Comparison of ENCODE assay signal across 24 cellular contexts in the genomic region with DNA sequence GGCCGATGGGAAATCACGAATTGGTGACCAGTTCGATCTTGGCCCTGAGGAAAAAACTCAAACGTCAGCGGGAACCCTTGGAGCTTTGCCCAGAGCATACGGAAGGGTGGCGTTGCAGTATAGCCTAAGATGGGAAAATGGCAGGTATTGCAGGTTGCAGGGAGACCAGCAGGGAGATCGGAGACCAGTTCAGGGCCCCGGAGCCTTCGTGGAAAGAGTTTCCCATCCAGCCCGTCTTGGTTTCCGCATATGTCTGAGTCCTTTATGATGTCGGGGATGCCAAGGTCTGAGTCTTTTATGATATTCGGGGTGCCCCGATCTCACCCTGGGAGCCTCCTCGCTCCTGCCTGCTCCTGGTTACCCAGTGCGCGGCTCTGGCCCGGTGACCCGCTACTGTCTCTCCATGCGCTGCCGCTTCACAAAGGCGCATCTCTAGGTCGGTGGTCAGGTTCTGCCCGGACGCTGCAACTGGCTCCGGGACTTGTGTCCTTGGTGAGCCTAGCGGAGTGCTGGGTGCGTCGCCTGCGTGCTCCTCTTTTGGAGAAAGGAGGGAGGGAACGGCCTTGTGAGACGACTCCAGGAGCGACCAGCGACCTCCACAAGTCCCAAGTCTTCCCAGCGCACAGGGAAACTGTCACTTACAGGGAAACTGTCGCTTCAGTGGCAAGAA.
DNase-seq lines count a peak whose midpoint lies in the region; ATAC-seq and TF ChIP-seq lines count a peak whose summit lies in the region.
"Had no signal": no experiment of that assay in that cellular context is flagged by ENCODE, and none has a peak within 500 bp of the region (broad histone marks: within the 10 kb centered on the region; RNA-seq: fewer than 3 reads in every experiment).

No MANE protein-coding gene starts in this region.

- intact Hi-C loops in activated CD4-positive, alpha-beta T cell treated with anti-CD3 and anti-CD28 coated beads, Interleukin-2, amount 10 ng/mL, durations not matched to agents 24 days and 14 days (cut with micrococcal nuclease), result no loop called here
- intact Hi-C loops in psoas muscle (cut with DNase I), result no loop called here

- no peak overlapping the region for H3K9ac ChIP-seq in HUES6 (ENCODE audit: low read length)

- H3K36me3 ChIP-seq in HUES6 (ENCODE audit: control insufficient read depth, insufficient read depth, low read length) (no peaks in the 10 kb centered on the region), psoas muscle (ENCODE audit: insufficient read depth in 1 of 2, low read depth in 1 of 2) (no peaks in the 10 kb centered on the region)
- H3K36me3 ChIP-seq: neutrophil, prostate gland, SJCRH30 had no signal

- H3K36me3 Mint-ChIP-seq in activated CD4-positive, alpha-beta T cell treated with anti-CD3 and anti-CD28 coated beads, Interleukin-2, amount 10 ng/mL, durations not matched to agents 24 days and 14 days (ENCODE audit: low read depth), result peaks cover 8% of the 10 kb centered on the region
- peaks cover 0 to 8% of the 10 kb centered on the region in 2 donors for H3K36me3 Mint-ChIP-seq in naive B cell
- H3K36me3 Mint-ChIP-seq: brain had no signal

- no peak for TF ChIP-seq CTCF in foreskin keratinocyte (conservative IDR thresholded peaks at IDR 0.05)
- TF ChIP-seq CTCF in psoas muscle (IDR thresholded peaks at IDR 0.05), result no peak

- H3K4me1 ChIP-seq in HUES6 (ENCODE audit: control insufficient read depth, insufficient read depth, low read length) (no peaks in the 10 kb centered on the region; the same call in 1 of the 2 replicates), foreskin keratinocyte (no peaks in the 10 kb centered on the region), psoas muscle (peaks cover 5% of the 10 kb centered on the region)
- H3K4me1 ChIP-seq: prostate gland, SJCRH30 had no signal

- 3 to 7% (median 5%) methylated on average over 37 of the region's 37 CpGs for WGBS in psoas muscle, 3 donors

- no peak overlapping the region for H3K27ac Mint-ChIP-seq in activated CD4-positive, alpha-beta T cell treated with anti-CD3 and anti-CD28 coated beads, Interleukin-2, amount 10 ng/mL, durations not matched to agents 24 days and 14 days
- peak overlapping the region in 2 of 6 donors; percentile 19 to 88 for H3K27ac Mint-ChIP-seq in naive B cell
- H3K27ac Mint-ChIP-seq: activated T-helper 2 cell treated with anti-CD3 and anti-CD28 coated beads, Interferon-gamma antibody, Interleukin-2, Interleukin-4, amounts not matched to agents 10 μg/mL and 5 μg/mL and 100 μg/mL, durations not matched to agents 14 hours and 24 hours and 36 hours; brain had no signal

- ATAC-seq in foreskin keratinocyte, result peak; percentile 30
- ATAC-seq in naive B cell (ENCODE audit: low read depth in 2 of 2), result no peak
- no peak for ATAC-seq in psoas muscle

- peak; percentile 63 for DNase-seq in activated CD4-positive, alpha-beta T cell treated with anti-CD3 and anti-CD28 coated beads, Interleukin-2, amount 10 ng/mL, durations not matched to agents 24 days and 14 days
- no peak for DNase-seq in activated CD4-positive, alpha-beta T cell treated with anti-CD3 and anti-CD28 coated beads for 4 hours
- DNase-seq in foreskin keratinocyte (peak in 1 of 2 donors; percentile 29), naive B cell (no peak), NCI-H1048 (lab: John Stamatoyannopoulos, UW) (no peak), psoas muscle (no peak), amniotic stem cell (lab: John Stamatoyannopoulos, UW) (no peak)
- DNase-seq: AML-193; effector CD8-positive, alpha-beta T cell; foreskin fibroblast; GF-D8; Kasumi-1; kidney glomerular epithelial cell; mammary epithelial cell; NCI-H1694; NCI-H526 treated with DMSO at 0.1 percent for 48 hours; SJCRH30; substantia nigra; T-helper 1 cell had no signal

- H3K4me1 Mint-ChIP-seq in activated CD4-positive, alpha-beta T cell treated with anti-CD3 and anti-CD28 coated beads, Interleukin-2, amount 10 ng/mL, durations not matched to agents 24 days and 14 days, result peaks cover 34% of the 10 kb centered on the region
- peaks cover 24 to 48% (median 46%) of the 10 kb centered on the region in 3 donors for H3K4me1 Mint-ChIP-seq in naive B cell

- peak overlapping the region; percentile 24 for H3K4me3 Mint-ChIP-seq in activated CD4-positive, alpha-beta T cell treated with anti-CD3 and anti-CD28 coated beads, Interleukin-2, amount 10 ng/mL, durations not matched to agents 24 days and 14 days
- H3K4me3 Mint-ChIP-seq in naive B cell, result peak overlapping the region in 6 of 8 donors; percentile 9 to 92 (median 88)

- H3K9me3 ChIP-seq in HUES6 (ENCODE audit: control insufficient read depth, insufficient read depth, low read depth, low read length), result no peaks in the 10 kb centered on the region
- no peaks in the 10 kb centered on the region for H3K9me3 ChIP-seq in psoas muscle
- H3K9me3 ChIP-seq: neutrophil, prostate gland, SJCRH30 had no signal

- H3K27me3 Mint-ChIP-seq in activated CD4-positive, alpha-beta T cell treated with anti-CD3 and anti-CD28 coated beads, Interleukin-2, amount 10 ng/mL, durations not matched to agents 24 days and 14 days, result peaks cover 89% of the 10 kb centered on the region
- H3K27me3 Mint-ChIP-seq in naive B cell, result peaks cover 0 to 89% (median 57%) of the 10 kb centered on the region in 3 donors

- H3K4me3 ChIP-seq in HUES6 (ENCODE audit: low read depth, low read length) (peak overlapping the region; percentile 38), psoas muscle (no peak overlapping the region)
- H3K4me3 ChIP-seq: prostate gland, SJCRH30 had no signal

- H3K27me3 ChIP-seq in HUES6 (ENCODE audit: control insufficient read depth, insufficient read depth, low read length) (peaks cover 97% of the 10 kb centered on the region), foreskin keratinocyte (peaks cover 90% of the 10 kb centered on the region), psoas muscle (ENCODE audit: insufficient read depth in 3 of 3, low read length in 2 of 3) (peaks cover 0 to 90% (median 39%) of the 10 kb centered on the region in 3 donors)
- H3K27me3 ChIP-seq: SJCRH30 had no signal

- no peak overlapping the region for H3K27ac ChIP-seq in HUES6 (ENCODE audit: low read depth, low read length)
- no peak overlapping the region for H3K27ac ChIP-seq in foreskin keratinocyte
- no peak overlapping the region for H3K27ac ChIP-seq in psoas muscle
- H3K27ac ChIP-seq: neutrophil, prostate gland, SJCRH30 had no signal

- peaks cover 26% of the 10 kb centered on the region for H3K9me3 Mint-ChIP-seq in activated CD4-positive, alpha-beta T cell treated with anti-CD3 and anti-CD28 coated beads, Interleukin-2, amount 10 ng/mL, durations not matched to agents 24 days and 14 days
- H3K9me3 Mint-ChIP-seq in naive B cell, result peaks cover 0 to 16% (median 2%) of the 10 kb centered on the region in 7 donors
- H3K9me3 Mint-ChIP-seq: activated T-helper 2 cell treated with anti-CD3 and anti-CD28 coated beads, Interferon-gamma antibody, Interleukin-2, Interleukin-4, amounts not matched to agents 10 μg/mL and 5 μg/mL and 100 μg/mL, durations not matched to agents 14 hours and 24 hours and 36 hours had no signal
